Comparison of ENCODE assay signal across 22 cellular contexts in genomic region chr6:163712981-163713380, GRCh38.
DNase-seq lines count a peak whose midpoint lies in the region; ATAC-seq, FAIRE-seq and TF ChIP-seq lines count a peak whose summit lies in the region.
"Had no signal": no experiment of that assay in that cellular context is flagged by ENCODE, and none has a peak within 500 bp of the region (broad histone marks: within the 10 kb centered on the region; RNA-seq: fewer than 3 reads in every experiment).

No MANE protein-coding gene starts in this region.

- no peak for DNase-seq in left ventricle myocardium inferior
- no peak for DNase-seq in Right ventricle myocardium inferior (ENCODE audit: missing footprints)
- DNase-seq in K562 (ENCODE audit: extremely low read depth in 1 of 4, low spot score in 3 of 4), result no peak
- no peak for DNase-seq in psoas muscle
- no peak for DNase-seq in vagina (ENCODE audit: extremely low spot score in 2 of 2)
- DNase-seq in activated CD4-positive, CD25-positive, alpha-beta regulatory T cell treated with anti-CD3 and anti-CD28 coated beads, Interleukin-2, amount 50 U/mL, for 72 hours, result no peak
- no peak for DNase-seq in GM13977 (ENCODE audit: low spot score)
- DNase-seq: activated CD4-positive, alpha-beta memory T cell treated with anti-CD3 and anti-CD28 coated beads, Interleukin-2, amount 10 ng/mL, durations not matched to agents 7 days and 5 days; activated effector memory CD4-positive, alpha-beta T cell treated with anti-CD3 and anti-CD28 coated beads, Interleukin-2, amount 50 U/mL, for 16 hours; activated naive CD8-positive, alpha-beta T cell treated with anti-CD3 and anti-CD28 coated beads, Interleukin-2, amount 50 U/mL, for 24 hours; NCI-H2081 treated with DMSO at 0.1 percent for 48 hours; NCI-H510A; small intestine; stimulated activated CD4-positive, alpha-beta T cell treated with anti-CD3 and anti-CD28 coated beads, Interleukin-2, amount 100 ng/mL, for 48 hours; stimulated activated naive CD4-positive, alpha-beta T cell; T1000; thyroid gland had no signal

- no peaks in the 10 kb centered on the region for H3K9me1 ChIP-seq in K562 (ENCODE audit: control insufficient read depth, insufficient read depth, low read length)

- TF ChIP-seq CTCF in left ventricle myocardium inferior (IDR thresholded peaks at IDR 0.05; ENCODE audit: borderline replicate concordance) (no peak), K562 (IDR thresholded peaks at IDR 0.05 in 2 of 3, conservative IDR thresholded peaks at IDR 0.05 in 1 of 3; ENCODE audit: insufficient read depth in 2 of 3, low read depth in 1 of 3, low read length in 3 of 3) (no peak), psoas muscle (IDR thresholded peaks at IDR 0.05) (no peak), vagina (IDR thresholded peaks at IDR 0.05) (no peak), GM13977 (IDR thresholded peaks at IDR 0.05; ENCODE audit: extremely low read depth, insufficient read depth, missing control alignments) (no peak)

- H3K79me2 ChIP-seq in K562 (ENCODE audit: control insufficient read depth, insufficient read depth, low read length), result no peaks in the 10 kb centered on the region

- no peaks in the 10 kb centered on the region for H3K36me3 ChIP-seq in left ventricle myocardium inferior
- no peaks in the 10 kb centered on the region for H3K36me3 ChIP-seq in K562 (ENCODE audit: control insufficient read depth, insufficient read depth, low read length)
- H3K36me3 ChIP-seq in psoas muscle (ENCODE audit: insufficient read depth in 1 of 2, low read depth in 1 of 2), result no peaks in the 10 kb centered on the region
- no peaks in the 10 kb centered on the region for H3K36me3 ChIP-seq in vagina
- H3K36me3 ChIP-seq: thyroid gland had no signal

- H4K20me1 ChIP-seq in K562 (replicated peaks; ENCODE audit: control insufficient read depth, insufficient read depth, low read length), result no peaks in the 10 kb centered on the region

- BruUV-seq in K562 (replicated peaks; lab: Mats Ljungman, UMichigan), result no TSS peak

- peak overlapping the region; percentile 91 for H3K27ac ChIP-seq in left ventricle myocardium inferior (replicated peaks)
- no peak overlapping the region for H3K27ac ChIP-seq in K562 (ENCODE audit: extremely low read depth, low read depth, low read length)
- H3K27ac ChIP-seq in psoas muscle, result peak overlapping the region; percentile 76
- peak overlapping the region; percentile 62 for H3K27ac ChIP-seq in vagina
- H3K27ac ChIP-seq: GM23248, RWPE1, thyroid gland had no signal

- TF ChIP-seq RAD21 in K562 (CRISPR knock-in tag; conservative IDR thresholded peaks at IDR 0.05 in 1 of 2, IDR thresholded peaks at IDR 0.05 in 1 of 2), result no peak

- ATAC-seq in Right ventricle myocardium inferior, result no peak
- peak; percentile 20; the same call in 2 of the 3 replicates for ATAC-seq in K562
- ATAC-seq in psoas muscle, result no peak
- ATAC-seq in HG03159 (IDR thresholded peaks at IDR 0.05; ENCODE audit: unreplicated experiment), result no peak
- ATAC-seq: activated naive CD8-positive, alpha-beta T cell treated with anti-CD3 and anti-CD28 coated beads, Interleukin-2, amount 50 U/mL, for 24 hours had no signal

- no peak overlapping the region for H3K9ac ChIP-seq in K562 (ENCODE audit: insufficient read depth in 1 of 2, low read depth in 2 of 2, low read length in 2 of 2)
- H3K9ac ChIP-seq: GM23248 had no signal

- H3K4me2 ChIP-seq in K562 (ENCODE audit: insufficient read depth, low read length), result no peak overlapping the region; the same call in 1 of the 2 replicates

- H3K4me3 ChIP-seq in left ventricle myocardium inferior (no peak overlapping the region), K562 (no peak overlapping the region), psoas muscle (no peak overlapping the region), vagina (no peak overlapping the region)
- H3K4me3 ChIP-seq: thyroid gland had no signal

- no peak for TF ChIP-seq EP300 in K562 (IDR thresholded peaks at IDR 0.05; ENCODE audit: low read length)

- peaks cover 51% of the 10 kb centered on the region for H3K4me1 ChIP-seq in left ventricle myocardium inferior
- H3K4me1 ChIP-seq in K562 (replicated peaks in 1 of 2; ENCODE audit: control insufficient read depth in 2 of 2, insufficient read depth in 2 of 2, low read length in 2 of 2), result peaks cover 8% of the 10 kb centered on the region in 2 experiments; a peak in 4 of 5 replicates
- H3K4me1 ChIP-seq in psoas muscle, result peaks cover 50% of the 10 kb centered on the region
- H3K4me1 ChIP-seq in vagina, result peaks cover 32% of the 10 kb centered on the region

- intact Hi-C loops in left ventricle myocardium inferior (cut with micrococcal nuclease), result loop anchor here (5.0 kb wide), 1 partner anchor 244 kb away; no protein-coding TSS in a partner anchor
- intact Hi-C loops in Right ventricle myocardium inferior (cut with DNase I), result loop anchor here (5.0 kb wide), 1 partner anchor 229 kb away; no protein-coding TSS in a partner anchor
- intact Hi-C loops in K562 (cut with micrococcal nuclease), result loop anchor here (5.0 kb wide), 2 partner anchors 149 to 296 kb away; no protein-coding TSS in a partner anchor
- intact Hi-C loops in psoas muscle (cut with DNase I), result loop anchor here in 1 of 2 donors (10.0 kb wide), 1 partner anchor 392 kb away; no protein-coding TSS in a partner anchor
- intact Hi-C loops in vagina (cut with DNase I), result no loop called here

- POLR2A ChIA-PET in K562 (lab: Yijun Ruan, JAX), result interaction anchor here (1.2 kb wide), 1 partner anchor 64 kb away, joined by 4 read pairs; no protein-coding TSS in a partner anchor

- H3K27me3 ChIP-seq in left ventricle myocardium inferior (ENCODE audit: low read depth) (no peaks in the 10 kb centered on the region), K562 (ENCODE audit: control insufficient read depth in 2 of 2, insufficient read depth in 2 of 2, low read length in 2 of 2) (peaks cover 2 to 33% of the 10 kb centered on the region in 2 experiments; a peak in 3 of 5 replicates), psoas muscle (ENCODE audit: insufficient read depth in 3 of 3, low read length in 2 of 3) (no peaks in the 10 kb centered on the region), vagina (no peaks in the 10 kb centered on the region)
- H3K27me3 ChIP-seq: thyroid gland had no signal

- FAIRE-seq in K562 (lab: Jason Lieb, UNC), result no peak
- FAIRE-seq: A204.1, D721Med, small intestine had no signal

- in situ Hi-C loops in K562 (cut with MboI), result no loop called here
- in situ Hi-C loops in GM13977 (cut with MboI; ENCODE audit: low pct_unique_long_range_greater_than_20kb, low sequenced_read_pairs, unreplicated experiment), result loop anchor here (25.0 kb wide), 1 partner anchor 251 kb away; no protein-coding TSS in a partner anchor

- H2AFZ ChIP-seq in K562 (ENCODE audit: low read depth, low read length), result no peak overlapping the region

- H3K9me3 ChIP-seq in left ventricle myocardium inferior (replicated peaks) (no peaks in the 10 kb centered on the region), K562 (replicated peaks; ENCODE audit: control insufficient read depth, insufficient read depth, low read depth, low read length) (no peaks in the 10 kb centered on the region), psoas muscle (no peaks in the 10 kb centered on the region), vagina (no peaks in the 10 kb centered on the region)
- H3K9me3 ChIP-seq: thyroid gland had no signal

- WGBS in K562 (ENCODE audit: insufficient coverage, low coverage, missing lambda C conversion rate), result 37% methylated on average over 6 of the region's 8 CpGs
- WGBS in psoas muscle, 3 donors, result 68 to 87% (median 84%) methylated on average over 5 to 8 of the region's 8 CpGs

- CTCF ChIA-PET in K562 (lab: Yijun Ruan, JAX; ENCODE audit: low intra/inter-chr PET ratio), result no interaction called here

- TF ChIP-seq POLR2A in K562 (conservative IDR thresholded peaks at IDR 0.05) (no peak), vagina (IDR thresholded peaks at IDR 0.05) (no peak)

TF ChIP-seq in K562, 482 proteins besides CTCF, POLR2A, EP300 and RAD21:
- no peak for TF ChIP-seq MAFG (tag; conservative IDR thresholded peaks at IDR 0.05)
- TF ChIP-seq, protein P1, sequence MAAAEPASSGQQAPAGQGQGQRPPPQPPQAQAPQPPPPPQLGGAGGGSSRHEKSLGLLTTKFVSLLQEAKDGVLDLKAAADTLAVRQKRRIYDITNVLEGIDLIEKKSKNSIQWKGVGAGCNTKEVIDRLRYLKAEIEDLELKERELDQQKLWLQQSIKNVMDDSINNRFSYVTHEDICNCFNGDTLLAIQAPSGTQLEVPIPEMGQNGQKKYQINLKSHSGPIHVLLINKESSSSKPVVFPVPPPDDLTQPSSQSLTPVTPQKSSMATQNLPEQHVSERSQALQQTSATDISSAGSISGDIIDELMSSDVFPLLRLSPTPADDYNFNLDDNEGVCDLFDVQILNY (CRISPR knock-in tag; IDR thresholded peaks at IDR 0.05), result no peak
- TF ChIP-seq CBX2 (IDR thresholded peaks at IDR 0.05; ENCODE audit: insufficient read depth, low read length, poor library complexity, severe bottlenecking), result no peak
- TF ChIP-seq, protein P2, sequence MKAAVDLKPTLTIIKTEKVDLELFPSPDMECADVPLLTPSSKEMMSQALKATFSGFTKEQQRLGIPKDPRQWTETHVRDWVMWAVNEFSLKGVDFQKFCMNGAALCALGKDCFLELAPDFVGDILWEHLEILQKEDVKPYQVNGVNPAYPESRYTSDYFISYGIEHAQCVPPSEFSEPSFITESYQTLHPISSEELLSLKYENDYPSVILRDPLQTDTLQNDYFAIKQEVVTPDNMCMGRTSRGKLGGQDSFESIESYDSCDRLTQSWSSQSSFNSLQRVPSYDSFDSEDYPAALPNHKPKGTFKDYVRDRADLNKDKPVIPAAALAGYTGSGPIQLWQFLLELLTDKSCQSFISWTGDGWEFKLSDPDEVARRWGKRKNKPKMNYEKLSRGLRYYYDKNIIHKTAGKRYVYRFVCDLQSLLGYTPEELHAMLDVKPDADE (conservative IDR thresholded peaks at IDR 0.05; ENCODE audit: control insufficient read depth, low read depth, low read length), result no peak
- TF ChIP-seq BACH1 (tag; IDR thresholded peaks at IDR 0.05), result no peak
- no peak for TF ChIP-seq ETV5 (CRISPR knock-in tag; IDR thresholded peaks at IDR 0.05; ENCODE audit: low read depth)
- TF ChIP-seq SMARCB1 (IDR thresholded peaks at IDR 0.05; ENCODE audit: insufficient read length, low read depth), result no peak
- no peak for TF ChIP-seq HNRNPLL (IDR thresholded peaks at IDR 0.05; ENCODE audit: low read depth, low read length, poor library complexity, severe bottlenecking)
- no peak for TF ChIP-seq JUNB (CRISPR knock-in tag; conservative IDR thresholded peaks at IDR 0.05)
